ENCODE assay signal across 1 cellular context in the genomic region with DNA sequence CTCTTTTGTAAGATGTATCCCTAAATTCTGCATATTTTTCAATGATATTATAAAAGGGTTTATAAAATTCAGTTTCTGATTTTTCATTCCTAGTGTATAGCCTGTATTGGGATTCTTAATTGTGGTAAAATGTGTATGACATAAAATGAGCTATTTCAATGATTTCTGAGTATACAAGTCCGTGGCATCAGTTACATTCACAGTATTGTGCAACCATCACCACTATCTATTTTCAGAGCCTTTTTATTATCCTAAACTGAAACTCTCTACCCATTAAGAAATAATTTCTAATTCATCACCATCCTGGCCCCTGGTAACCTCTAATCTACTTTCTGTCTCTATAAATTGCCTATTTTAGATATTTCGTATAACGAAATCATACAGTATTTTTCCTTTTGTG.
A peak's percentile ranks its signal among the peaks of the same experiment; 100 is the strongest.
TF ChIP-seq lines count a peak whose summit lies in the region.

No MANE protein-coding gene starts in this region.

TF ChIP-seq in K562, 482 proteins besides CTCF, POLR2A, EP300 and RAD21:
- no peak for TF ChIP-seq CEBPG (CRISPR knock-in tag; IDR thresholded peaks at IDR 0.05)
- TF ChIP-seq CEBPG (tag; conservative IDR thresholded peaks at IDR 0.05 in 1 of 2, IDR thresholded peaks at IDR 0.05 in 1 of 2) = peak in 1 of 2 experiments; percentile 71; a peak in 2 of 4 replicates
- no peak for TF ChIP-seq FOXA3 (CRISPR knock-in tag; conservative IDR thresholded peaks at IDR 0.05 in 1 of 2, IDR thresholded peaks at IDR 0.05 in 1 of 2)
- no peak for TF ChIP-seq COPS2 (conservative IDR thresholded peaks at IDR 0.05)
- peak; percentile 72 for TF ChIP-seq CEBPB (tag; IDR thresholded peaks at IDR 0.05)
- TF ChIP-seq, protein P1, sequence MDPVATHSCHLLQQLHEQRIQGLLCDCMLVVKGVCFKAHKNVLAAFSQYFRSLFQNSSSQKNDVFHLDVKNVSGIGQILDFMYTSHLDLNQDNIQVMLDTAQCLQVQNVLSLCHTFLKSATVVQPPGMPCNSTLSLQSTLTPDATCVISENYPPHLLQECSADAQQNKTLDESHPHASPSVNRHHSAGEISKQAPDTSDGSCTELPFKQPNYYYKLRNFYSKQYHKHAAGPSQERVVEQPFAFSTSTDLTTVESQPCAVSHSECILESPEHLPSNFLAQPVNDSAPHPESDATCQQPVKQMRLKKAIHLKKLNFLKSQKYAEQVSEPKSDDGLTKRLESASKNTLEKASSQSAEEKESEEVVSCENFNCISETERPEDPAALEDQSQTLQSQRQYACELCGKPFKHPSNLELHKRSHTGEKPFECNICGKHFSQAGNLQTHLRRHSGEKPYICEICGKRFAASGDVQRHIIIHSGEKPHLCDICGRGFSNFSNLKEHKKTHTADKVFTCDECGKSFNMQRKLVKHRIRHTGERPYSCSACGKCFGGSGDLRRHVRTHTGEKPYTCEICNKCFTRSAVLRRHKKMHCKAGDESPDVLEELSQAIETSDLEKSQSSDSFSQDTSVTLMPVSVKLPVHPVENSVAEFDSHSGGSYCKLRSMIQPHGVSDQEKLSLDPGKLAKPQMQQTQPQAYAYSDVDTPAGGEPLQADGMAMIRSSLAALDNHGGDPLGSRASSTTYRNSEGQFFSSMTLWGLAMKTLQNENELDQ (CRISPR knock-in tag; IDR thresholded peaks at IDR 0.05; ENCODE audit: borderline replicate concordance) = no peak
- TF ChIP-seq PCBP2 (IDR thresholded peaks at IDR 0.05; ENCODE audit: low read depth, low read length, poor library complexity, severe bottlenecking) = no peak
- no peak for TF ChIP-seq XRCC4 (IDR thresholded peaks at IDR 0.05; ENCODE audit: extremely low read depth, insufficient read depth, insufficient read length)
- no peak for TF ChIP-seq NCOR1 (IDR thresholded peaks at IDR 0.05)
- no peak for TF ChIP-seq ERF (CRISPR knock-in tag; IDR thresholded peaks at IDR 0.05)
- TF ChIP-seq ZKSCAN3 (CRISPR knock-in tag; IDR thresholded peaks at IDR 0.05) = no peak
- TF ChIP-seq ZNF79 (CRISPR knock-in tag; IDR thresholded peaks at IDR 0.05; ENCODE audit: low read depth) = no peak
- TF ChIP-seq, protein P2, sequence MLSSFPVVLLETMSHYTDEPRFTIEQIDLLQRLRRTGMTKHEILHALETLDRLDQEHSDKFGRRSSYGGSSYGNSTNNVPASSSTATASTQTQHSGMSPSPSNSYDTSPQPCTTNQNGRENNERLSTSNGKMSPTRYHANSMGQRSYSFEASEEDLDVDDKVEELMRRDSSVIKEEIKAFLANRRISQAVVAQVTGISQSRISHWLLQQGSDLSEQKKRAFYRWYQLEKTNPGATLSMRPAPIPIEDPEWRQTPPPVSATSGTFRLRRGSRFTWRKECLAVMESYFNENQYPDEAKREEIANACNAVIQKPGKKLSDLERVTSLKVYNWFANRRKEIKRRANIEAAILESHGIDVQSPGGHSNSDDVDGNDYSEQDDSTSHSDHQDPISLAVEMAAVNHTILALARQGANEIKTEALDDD (IDR thresholded peaks at IDR 0.05) = no peak
- TF ChIP-seq FOXK1 (CRISPR knock-in tag; IDR thresholded peaks at IDR 0.05; ENCODE audit: borderline replicate concordance) = no peak
TF ChIP-seq in K562: peak in this region for 2.
